8 cellular contexts compared by ENCODE assay signal in genomic region chr5:139341689-139342422, GRCh38. TPM values are rescaled to one million over a fixed set of nuclear protein-coding genes. Genes with fewer than 3 reads are reported as not detected.
DNase-seq lines count a peak whose midpoint lies in the region; ATAC-seq and TF ChIP-seq lines count a peak whose summit lies in the region.

Gene PAIP2, plus strand, starts transcription at chr5:139341854. Its CDS starts 21,931 bp downstream, at chr5:139363785.

- peak; percentile 84 for ATAC-seq in HG02571 (IDR thresholded peaks at IDR 0.05; ENCODE audit: unreplicated experiment)

- H3K9me3 ChIP-seq in SK-N-SH, result no peaks in the 10 kb centered on the region

- H3K4me1 ChIP-seq in SK-N-SH (ENCODE audit: control insufficient read depth in 1 of 2, insufficient read depth in 2 of 2, low read depth in 1 of 2, low read length in 1 of 2), result peaks cover 0 to 5% of the 10 kb centered on the region in 2 experiments; a peak in 2 of 4 replicates

- H3K4me2 ChIP-seq in SK-N-SH, result peak within 1 kb of the TSS; percentile 97

- no peaks in the 10 kb centered on the region for H3K27me3 ChIP-seq in SK-N-SH (ENCODE audit: insufficient read depth)

- CTCF ChIA-PET in GM10248 (lab: Yijun Ruan, JAX) (interaction anchor here (0.7 to 3.0 kb wide), 22 partner anchors 8 to 766 kb away, joined by 3 to 25 read pairs (median 4); partner anchors contain the start of genes HSPA9 and MZB1), SK-N-SH (lab: Yijun Ruan, JAX) (interaction anchor here (0.7 to 2.1 kb wide), 15 partner anchors 10 to 762 kb away, joined by 3 to 14 read pairs (median 4); partner anchors contain the start of gene MATR3)

- peak within 1 kb of the TSS; percentile 51; the same call in 1 of the 2 replicates for H2AFZ ChIP-seq in SK-N-SH (ENCODE audit: low read depth)

- TF ChIP-seq EP300 in SK-N-SH (IDR thresholded peaks at IDR 0.05; ENCODE audit: borderline replicate concordance in 1 of 2, low read depth in 1 of 2, low read length in 1 of 2), result peak in 1 of 2 experiments; percentile 40; a peak in 1 of 4 replicates

- H3K9ac ChIP-seq in SK-N-SH, result peak within 1 kb of the TSS; percentile 100

- no peaks in the 10 kb centered on the region for H3K9me2 ChIP-seq in SK-N-SH

- peaks cover 0 to 7% of the 10 kb centered on the region in 2 experiments for H3K36me3 ChIP-seq in SK-N-SH (replicated peaks in 1 of 2; ENCODE audit: control insufficient read depth in 1 of 2, insufficient read depth in 2 of 2, low read length in 1 of 2)

- H3F3A ChIP-seq in SK-N-SH (replicated peaks; ENCODE audit: insufficient read depth), result peaks cover 23% of the 10 kb centered on the region

- DNase-seq in GM10248 (ENCODE audit: extremely low spot score) (peak; percentile 95), NCI-H1048 (lab: John Stamatoyannopoulos, UW) (peak; percentile 94), SK-N-SH (peak; percentile 93), globus pallidus (ENCODE audit: low spot score) (peak; percentile 97), occipital lobe (lab: John Stamatoyannopoulos, UW) (peak; percentile 91)
- peak; percentile 98 for DNase-seq in activated naive CD4-positive, alpha-beta T cell treated with anti-CD3 and anti-CD28 coated beads, Interleukin-2, amount 50 U/mL, for 16 hours

- peaks cover 46% of the 10 kb centered on the region for H4K20me1 ChIP-seq in SK-N-SH (ENCODE audit: insufficient read depth)

- peak within 1 kb of the TSS; percentile 93 to 96 for H3K4me3 ChIP-seq in SK-N-SH (ENCODE audit: low read depth in 2 of 2, low read length in 1 of 2)

- TF ChIP-seq RAD21 in SK-N-SH (IDR thresholded peaks at IDR 0.05; ENCODE audit: low read length), result peak; percentile 56

- TF ChIP-seq CTCF in GM10248 (IDR thresholded peaks at IDR 0.05; ENCODE audit: control extremely low read depth, extremely low read depth, low read depth, missing control alignments) (peak; percentile 85), SK-N-SH (IDR thresholded peaks at IDR 0.05) (peak; percentile 68)

- POLR2A ChIA-PET in GM10248 (lab: Yijun Ruan, JAX) (interaction anchor here (0.5 to 1.6 kb wide), 11 partner anchors 10 to 136 kb away, joined by 3 to 7 read pairs (median 3); partner anchors contain the start of gene PROB1), SK-N-SH (lab: Yijun Ruan, JAX) (interaction anchor here (0.5 to 1.8 kb wide), 17 partner anchors 32 to 1164 kb away, joined by 3 to 34 read pairs (median 3); partner anchors contain the start of genes HSPA9, MATR3 and UBE2D2)

- H3K27ac ChIP-seq in SK-N-SH (ENCODE audit: low read depth in 2 of 2, low read length in 1 of 2) (peak within 1 kb of the TSS; percentile 96 to 99), temporal lobe (ENCODE audit: low read depth, low read length) (peak within 1 kb of the TSS; percentile 95)

- 0% methylated on average over 47 of the region's 66 CpGs for WGBS in SK-N-SH (ENCODE audit: low lambda C conversion rate)

- peaks cover 49% of the 10 kb centered on the region for H3K79me2 ChIP-seq in SK-N-SH (ENCODE audit: insufficient read depth)

TF ChIP-seq in SK-N-SH, 30 proteins besides CTCF, POLR2A, EP300 and RAD21 (continues in another document):
- TF ChIP-seq SIN3A (IDR thresholded peaks at IDR 0.05; ENCODE audit: borderline replicate concordance, low read depth, low read length) (peak; percentile 94), ELF1 (IDR thresholded peaks at IDR 0.05) (peak; percentile 72), MAX (IDR thresholded peaks at IDR 0.05; ENCODE audit: low read depth) (peak; percentile 92), USF2 (IDR thresholded peaks at IDR 0.05; ENCODE audit: borderline replicate concordance, low read depth, low read length) (0 out of 2 replicates have a peak, but pooled peaks have one; percentile 50), SMC3 (IDR thresholded peaks at IDR 0.05; ENCODE audit: low read depth, low read length) (peak; percentile 28; the same call in 1 of the 2 replicates), MXI1 (IDR thresholded peaks at IDR 0.05; ENCODE audit: low read depth, low read length) (peak; percentile 99), TAF1 (IDR thresholded peaks at IDR 0.05; ENCODE audit: borderline replicate concordance, low read depth, low read length) (peak; percentile 72; the same call in 1 of the 2 replicates), FOXM1 (IDR thresholded peaks at IDR 0.05; ENCODE audit: low read depth) (peak; percentile 15; the same call in 1 of the 2 replicates), GATA2 (CRISPR knock-in tag; IDR thresholded peaks at IDR 0.05) (no peak; the same call in 1 of the 2 replicates), RFX5 (IDR thresholded peaks at IDR 0.05; ENCODE audit: low read length) (peak; percentile 57; the same call in 1 of the 2 replicates), IRF3 (IDR thresholded peaks at IDR 0.05; ENCODE audit: low read depth, low read length) (no peak), EZH2phosphoT487 (IDR thresholded peaks at IDR 0.05; ENCODE audit: borderline replicate concordance, low read depth) (no peak), TEAD4 (IDR thresholded peaks at IDR 0.05; ENCODE audit: borderline replicate concordance, insufficient read depth) (no peak), PBX3 (IDR thresholded peaks at IDR 0.05) (peak; percentile 56; the same call in 1 of the 2 replicates), FOSL2 (IDR thresholded peaks at IDR 0.05; ENCODE audit: borderline replicate concordance, low read depth) (no peak), POLR2AphosphoS5 (IDR thresholded peaks at IDR 0.05; ENCODE audit: low read depth, low read length) (peak; percentile 89), FOXJ3 (CRISPR knock-in tag; IDR thresholded peaks at IDR 0.05) (no peak), NRF1 (IDR thresholded peaks at IDR 0.05; ENCODE audit: low read depth, low read length) (peak; percentile 98), ZBTB33 (IDR thresholded peaks at IDR 0.05; ENCODE audit: borderline replicate concordance, low read depth) (0 out of 2 replicates have a peak, but pooled peaks have one; percentile 10), GABPA (IDR thresholded peaks at IDR 0.05; ENCODE audit: low read depth) (peak; percentile 85), MEF2A (IDR thresholded peaks at IDR 0.05; ENCODE audit: borderline replicate concordance, low read depth) (no peak), TCF12 (IDR thresholded peaks at IDR 0.05) (0 out of 2 replicates have a peak, but pooled peaks have one; percentile 5), USF1 (IDR thresholded peaks at IDR 0.05; ENCODE audit: borderline replicate concordance, low read depth) (peak; percentile 49; the same call in 1 of the 2 replicates), CHD2 (IDR thresholded peaks at IDR 0.05; ENCODE audit: low read length, partially characterized antibody) (peak; percentile 85)

RNA-seq across cellular contexts. Expression of gene PAIP2, which starts in this region (rescaled TPM):
- polyA plus RNA-seq in SK-N-SH (2012; rRNA removed), result 52.9 and 73.2 TPM in 2 replicates
- 83.4 and 100 TPM in 2 replicates for polyA plus RNA-seq in SK-N-SH (2012; cell fraction: cytosol; rRNA removed)
- 22.7 and 35.1 TPM in 2 replicates for polyA plus RNA-seq in SK-N-SH (2012; cell fraction: nucleus; rRNA removed)
- total RNA-seq in occipital lobe (111 TPM), temporal lobe (85.6 TPM)

Comparison
In these comparisons a context has a peak if more than half of its experiments do, and no peak if none do; other contexts are left out.
1. Peak in every context shown above with its lines: DNase-seq, ATAC-seq, H3K4me3 ChIP-seq and H3K27ac ChIP-seq.